In the genomic region with DNA sequence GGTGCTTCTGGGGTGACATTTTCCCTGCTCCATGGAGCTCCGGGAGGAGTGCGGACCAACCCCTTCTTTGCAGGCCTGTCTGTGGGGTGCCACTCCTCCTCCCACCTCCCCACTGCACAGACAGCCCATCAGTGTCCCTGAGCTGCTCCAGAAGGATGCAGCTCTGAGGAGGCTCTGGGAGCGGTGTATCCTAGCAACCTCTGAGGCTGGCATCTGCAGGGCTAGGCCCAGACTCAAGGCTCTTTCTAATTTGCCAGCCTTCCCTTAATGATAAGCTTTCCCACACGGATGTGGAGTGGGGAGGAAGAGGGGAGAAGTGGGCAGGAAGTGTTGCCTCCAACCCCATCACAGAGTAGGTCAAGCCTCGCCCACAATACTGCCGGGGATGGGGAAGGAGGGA, we compare ENCODE assay signal across 12 cellular contexts.
"Had no signal": no experiment of that assay in that cellular context is flagged by ENCODE, and none has a peak within 500 bp of the region (broad histone marks: within the 10 kb centered on the region; RNA-seq: fewer than 3 reads in every experiment).

No MANE protein-coding gene starts in this region.

- H3K36me3 ChIP-seq: brain microvascular endothelial cell, ovary, thoracic aorta had no signal

- H3K27me3 ChIP-seq: brain microvascular endothelial cell, ovary had no signal

- DNase-seq: activated CD4-positive, alpha-beta T cell treated with anti-CD3 and anti-CD28 coated beads, Interleukin-2, amount 50 U/mL, for 1 hour; activated T-cell treated with anti-CD3 and anti-CD28 coated beads for 4 hours; amniotic stem cell; brain microvascular endothelial cell; foreskin keratinocyte; mammary epithelial cell; ovary; stimulated activated CD4-positive, alpha-beta T cell treated with anti-CD3 and anti-CD28 coated beads, Interleukin-12 subunit alpha, Interleukin-12 subunit beta, amount 100 ng/mL, for 4 hours; stimulated activated CD4-positive, alpha-beta T cell treated with anti-CD3 and anti-CD28 coated beads, Interleukin-4, amount 100 ng/mL, for 1 hour; stimulated activated CD8-positive, alpha-beta memory T cell treated with anti-CD3 and anti-CD28 coated beads, Interleukin-4, amount 100 ng/mL, for 48 hours; stimulated activated naive CD8-positive, alpha-beta T cell treated with anti-CD3 and anti-CD28 coated beads, Interleukin-15, Interleukin-2, amounts not matched to agents 100 U/mL and 50 U/mL, for 24 hours had no signal

- H3K9me3 ChIP-seq: ovary, thoracic aorta had no signal

- H3K27ac ChIP-seq: brain microvascular endothelial cell, foreskin keratinocyte, ovary, thoracic aorta had no signal

- H3K4me3 ChIP-seq: ovary, thoracic aorta had no signal
